Comparison of ENCODE assay signal across 8 cellular contexts in genomic region chr14:52694761-52695480, GRCh38. TPM values are rescaled to one million over a fixed set of nuclear protein-coding genes. Genes with fewer than 3 reads are reported as not detected.
DNase-seq lines count a peak whose midpoint lies in the region; ATAC-seq and TF ChIP-seq lines count a peak whose summit lies in the region.

No MANE protein-coding gene starts in this region.

- peak overlapping the region; percentile 93 for H3K27ac ChIP-seq in VCaP

- peaks cover 42% of the 10 kb centered on the region for H3K4me1 Mint-ChIP-seq in central memory CD8-positive, alpha-beta T cell

- peak; percentile 11 for DNase-seq in NCI-H1436 (lab: John Stamatoyannopoulos, UW)
- DNase-seq in NCI-H1436 treated with DMSO at 0.1 percent for 48 hours (lab: John Stamatoyannopoulos, UW) = no peak
- peak; percentile 52 for DNase-seq in NCI-H1105 treated with DMSO at 0.1 percent for 48 hours (lab: John Stamatoyannopoulos, UW)
- peak; percentile 26 to 38 for DNase-seq in central memory CD8-positive, alpha-beta T cell (ENCODE audit: low spot score in 2 of 2)
- peak; percentile 59 for DNase-seq in left lobe of liver (ENCODE audit: low spot score)
- peak; percentile 61 for DNase-seq in stimulated activated CD4-positive, alpha-beta T cell treated with anti-CD3 and anti-CD28 coated beads, Interleukin-4, amount 100 ng/mL, for 24 hours

- H3K4me3 Mint-ChIP-seq in central memory CD8-positive, alpha-beta T cell = peak overlapping the region; percentile 96

- peak overlapping the region; percentile 92 for H3K27ac Mint-ChIP-seq in central memory CD8-positive, alpha-beta T cell (ENCODE audit: low read depth)

- no peaks in the 10 kb centered on the region for H3K9me3 Mint-ChIP-seq in central memory CD8-positive, alpha-beta T cell

- H3K27me3 Mint-ChIP-seq in central memory CD8-positive, alpha-beta T cell = no peaks in the 10 kb centered on the region

- ATAC-seq in HG02678 (IDR thresholded peaks at IDR 0.05; ENCODE audit: unreplicated experiment) = peak; percentile 69
- peak; percentile 70 for ATAC-seq in central memory CD8-positive, alpha-beta T cell (replicated peaks; ENCODE audit: extremely low read depth, poor library complexity, severe bottlenecking)
- peak; percentile 53 for ATAC-seq in left lobe of liver

- TF ChIP-seq CTCF in VCaP (conservative IDR thresholded peaks at IDR 0.05) = no peak

- peaks cover 8% of the 10 kb centered on the region for H3K36me3 Mint-ChIP-seq in central memory CD8-positive, alpha-beta T cell (ENCODE audit: insufficient read depth)

RNA-seq across cellular contexts. Expression of gene ERO1A, which starts 0.4 kb away (rescaled TPM):
- total RNA-seq in left lobe of liver = 40.5 TPM

RNA-seq across cellular contexts. Expression of gene PSMC6, which starts 12.1 kb away (rescaled TPM):
- total RNA-seq in left lobe of liver = 34.7 TPM

RNA-seq across cellular contexts. Expression of gene STYX, which starts 35.0 kb away (rescaled TPM):
- total RNA-seq in left lobe of liver = 11.5 TPM
